1 cellular context compared by ENCODE assay signal in genomic region chr19:18059902-18060301, GRCh38.
TF ChIP-seq lines count a peak whose summit lies in the region.

No MANE protein-coding gene starts in this region.

TF ChIP-seq in HepG2, 621 proteins besides CTCF, POLR2A, EP300 and RAD21:
- TF ChIP-seq GLMP (CRISPR knock-in tag; IDR thresholded peaks at IDR 0.05; ENCODE audit: borderline replicate concordance): no peak
- TF ChIP-seq ZFP36 (IDR thresholded peaks at IDR 0.05; ENCODE audit: borderline replicate concordance, low read depth, low read length, partially characterized antibody): peak; percentile 61
- TF ChIP-seq ZNF496 (CRISPR knock-in tag; IDR thresholded peaks at IDR 0.05; ENCODE audit: insufficient replicate concordance): no peak
- TF ChIP-seq ZNF17 (CRISPR knock-in tag; IDR thresholded peaks at IDR 0.05): no peak
- 0 out of 2 replicates have a peak, but pooled peaks have one; percentile 40 for TF ChIP-seq PRDM10 (CRISPR knock-in tag; IDR thresholded peaks at IDR 0.05; ENCODE audit: low read depth)
- no peak for TF ChIP-seq ZNF460 (CRISPR knock-in tag; IDR thresholded peaks at IDR 0.05; ENCODE audit: borderline replicate concordance)
- TF ChIP-seq ZNF276 (CRISPR knock-in tag; IDR thresholded peaks at IDR 0.05; ENCODE audit: low read depth): no peak
- no peak for TF ChIP-seq KDM5A (IDR thresholded peaks at IDR 0.05; ENCODE audit: borderline replicate concordance, low read length)
- TF ChIP-seq GZF1 (CRISPR knock-in tag; IDR thresholded peaks at IDR 0.05): no peak
- TF ChIP-seq HIC2 (CRISPR knock-in tag; IDR thresholded peaks at IDR 0.05; ENCODE audit: low read depth): no peak
- no peak for TF ChIP-seq PPARG (CRISPR knock-in tag; conservative IDR thresholded peaks at IDR 0.05)
